28 cellular contexts compared by ENCODE assay signal in the genomic region with DNA sequence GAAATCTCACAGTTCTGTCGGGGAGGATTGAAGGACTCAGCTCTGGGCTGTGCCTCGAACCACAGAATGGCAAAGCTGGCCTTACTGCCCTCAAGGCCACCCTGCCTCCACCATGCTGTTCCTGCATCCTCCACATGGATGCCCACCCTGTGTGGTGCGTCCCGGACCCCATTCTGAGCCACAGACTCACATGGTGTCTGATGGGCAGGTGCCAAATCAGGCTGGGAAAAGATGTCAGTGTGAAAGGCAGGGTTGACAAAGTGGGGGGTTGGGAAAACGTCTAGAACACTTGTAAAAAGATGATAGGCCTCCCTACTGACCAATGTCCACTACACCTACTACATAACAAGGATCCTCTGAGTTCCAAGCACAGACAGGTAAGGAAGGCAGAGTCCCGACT.
"Had no signal": no experiment of that assay in that cellular context is flagged by ENCODE, and none has a peak within 500 bp of the region (broad histone marks: within the 10 kb centered on the region; RNA-seq: fewer than 3 reads in every experiment).

No MANE protein-coding gene starts in this region.

- H3K9me3 ChIP-seq: suprapubic skin, testis, thoracic aorta, thyroid gland, tibial artery, transverse colon, upper lobe of left lung, upper lobe of right lung, uterus, vagina had no signal

- H3K4me3 Mint-ChIP-seq: stimulated activated effector memory CD8-positive, alpha-beta T cell treated with anti-CD3 and anti-CD28 coated beads, Interleukin-12 subunit alpha, Interleukin-12 subunit beta, amount 100 ng/mL, for 72 hours; stimulated activated memory B cell treated with anti-CD40 and anti-IgM and Interleukin-4, amounts not matched to agents 10 μg/mL and 1 μg/mL and 100 μg/mL, for 72 hours; stimulated activated naive B cell treated with anti-CD40 and anti-IgM and Interleukin-4, amounts not matched to agents 10 μg/mL and 1 μg/mL and 100 μg/mL, for 72 hours; stimulated activated naive CD8-positive, alpha-beta T cell treated with anti-CD3 and anti-CD28 coated beads, Interleukin-15, amount 100 ng/mL, for 72 hours; stimulated activated naive CD8-positive, alpha-beta T cell treated with anti-CD3 and anti-CD28 coated beads, Interleukin-15, Interleukin-2, amounts not matched to agents 100 ng/mL and 50 ng/mL, for 24 hours had no signal

- H3K36me3 ChIP-seq: stomach, suprapubic skin, thoracic aorta, thyroid gland, tibial artery, tibial nerve, transverse colon, upper lobe of left lung, upper lobe of right lung, uterus, vagina had no signal

- FAIRE-seq: urothelium cell line had no signal

- H3K27me3 ChIP-seq: testis, thyroid gland, tibial nerve, upper lobe of left lung, uterus, vagina had no signal

- H3K9me3 Mint-ChIP-seq: stimulated activated effector memory CD8-positive, alpha-beta T cell treated with anti-CD3 and anti-CD28 coated beads, Interleukin-12 subunit alpha, Interleukin-12 subunit beta, amount 100 ng/mL, for 72 hours; stimulated activated naive CD8-positive, alpha-beta T cell treated with anti-CD3 and anti-CD28 coated beads, Interleukin-15, amount 100 ng/mL, for 72 hours had no signal

- H3K4me1 ChIP-seq: stomach, suprapubic skin, testis, thyroid gland, tibial artery, tibial nerve, transverse colon, upper lobe of left lung, upper lobe of right lung, uterus, vagina had no signal

- H3K27ac ChIP-seq: stomach, suprapubic skin, testis, thoracic aorta, thyroid gland, tibial artery, tibial nerve, transverse colon, upper lobe of left lung, upper lobe of right lung, uterus, vagina had no signal

- H3K4me1 Mint-ChIP-seq: stimulated activated effector memory CD8-positive, alpha-beta T cell treated with anti-CD3 and anti-CD28 coated beads, Interleukin-12 subunit alpha, Interleukin-12 subunit beta, amount 100 ng/mL, for 72 hours; stimulated activated memory B cell treated with anti-CD40 and anti-IgM and Interleukin-4, amounts not matched to agents 10 μg/mL and 1 μg/mL and 100 μg/mL, for 72 hours; stimulated activated naive B cell treated with anti-CD40 and anti-IgM and Interleukin-4, amounts not matched to agents 10 μg/mL and 1 μg/mL and 100 μg/mL, for 72 hours; stimulated activated naive CD8-positive, alpha-beta T cell treated with anti-CD3 and anti-CD28 coated beads, Interleukin-15, amount 100 ng/mL, for 72 hours had no signal

- H3K4me3 ChIP-seq: stomach, suprapubic skin, testis, thoracic aorta, thyroid gland, tibial artery, tibial nerve, transverse colon, upper lobe of left lung, upper lobe of right lung, uterus, vagina had no signal

- H3K27ac Mint-ChIP-seq: stimulated activated effector memory CD8-positive, alpha-beta T cell treated with anti-CD3 and anti-CD28 coated beads, Interleukin-12 subunit alpha, Interleukin-12 subunit beta, amount 100 ng/mL, for 72 hours; stimulated activated memory B cell treated with anti-CD40 and anti-IgM and Interleukin-4, amounts not matched to agents 10 μg/mL and 1 μg/mL and 100 μg/mL, for 72 hours; stimulated activated naive B cell treated with anti-CD40 and anti-IgM and Interleukin-4, amounts not matched to agents 10 μg/mL and 1 μg/mL and 100 μg/mL, for 72 hours; stimulated activated naive CD8-positive, alpha-beta T cell treated with anti-CD3 and anti-CD28 coated beads, Interleukin-15, amount 100 ng/mL, for 72 hours; stimulated activated naive CD8-positive, alpha-beta T cell treated with anti-CD3 and anti-CD28 coated beads, Interleukin-15, Interleukin-2, amounts not matched to agents 100 ng/mL and 50 ng/mL, for 24 hours had no signal

- DNase-seq: stimulated activated CD4-positive, alpha-beta T cell treated with anti-CD3 and anti-CD28 coated beads, Interleukin-2, amount 100 ng/mL, for 24 hours; stimulated activated CD4-positive, alpha-beta T cell treated with anti-CD3 and anti-CD28 coated beads, Interleukin-2, amount 100 ng/mL, for 48 hours; stimulated activated CD4-positive, alpha-beta T cell treated with anti-CD3 and anti-CD28 coated beads, Interleukin-4, amount 100 ng/mL, for 1 hour; stimulated activated CD4-positive, alpha-beta T cell treated with anti-CD3 and anti-CD28 coated beads, Interleukin-4, amount 100 ng/mL, for 24 hours; stimulated activated CD4-positive, alpha-beta T cell treated with anti-CD3 and anti-CD28 coated beads, Interleukin-4, amount 100 ng/mL, for 4 hours; stimulated activated CD8-positive, alpha-beta memory T cell treated with anti-CD3 and anti-CD28 coated beads, Interleukin-4, amount 100 ng/mL, for 48 hours; stimulated activated naive B cell treated with anti-CD40 and anti-IgM and Interleukin-4, amounts not matched to agents 10 μg/mL and 1 μg/mL and 100 μg/mL, for 72 hours; stimulated activated naive CD4-positive, alpha-beta T cell; stimulated activated naive CD4-positive, alpha-beta T cell treated with Interleukin-2 at 50 U/mL for 16 hours; stimulated activated naive CD8-positive, alpha-beta T cell treated with anti-CD3 and anti-CD28 coated beads, Interleukin-15, amount 100 ng/mL, for 72 hours; stimulated activated naive CD8-positive, alpha-beta T cell treated with anti-CD3 and anti-CD28 coated beads, Interleukin-15, Interleukin-2, amounts not matched to agents 100 U/mL and 50 U/mL, for 24 hours; stomach; substantia nigra; testis; thyroid gland; tibial artery; transverse colon; upper lobe of left lung; upper lobe of right lung; uterus had no signal

- H3K36me3 Mint-ChIP-seq: stimulated activated effector memory CD8-positive, alpha-beta T cell treated with anti-CD3 and anti-CD28 coated beads, Interleukin-12 subunit alpha, Interleukin-12 subunit beta, amount 100 ng/mL, for 72 hours; stimulated activated memory B cell treated with anti-CD40 and anti-IgM and Interleukin-4, amounts not matched to agents 10 μg/mL and 1 μg/mL and 100 μg/mL, for 72 hours; stimulated activated naive B cell treated with anti-CD40 and anti-IgM and Interleukin-4, amounts not matched to agents 10 μg/mL and 1 μg/mL and 100 μg/mL, for 72 hours had no signal

- ATAC-seq: stimulated activated effector memory CD8-positive, alpha-beta T cell treated with anti-CD3 and anti-CD28 coated beads, Interleukin-12 subunit alpha, Interleukin-12 subunit beta, amount 100 ng/mL, for 72 hours; stimulated activated memory B cell treated with anti-CD40 and anti-IgM and Interleukin-4, amounts not matched to agents 10 μg/mL and 1 μg/mL and 100 μg/mL, for 72 hours; stimulated activated naive B cell treated with anti-CD40 and anti-IgM and Interleukin-4, amounts not matched to agents 10 μg/mL and 1 μg/mL and 100 μg/mL, for 72 hours; stimulated activated naive CD8-positive, alpha-beta T cell treated with anti-CD3 and anti-CD28 coated beads, Interleukin-15, amount 100 ng/mL, for 72 hours; stimulated activated naive CD8-positive, alpha-beta T cell treated with anti-CD3 and anti-CD28 coated beads, Interleukin-15, Interleukin-2, amounts not matched to agents 100 U/mL and 50 U/mL, for 24 hours; upper lobe of right lung had no signal
